In the genomic region with DNA sequence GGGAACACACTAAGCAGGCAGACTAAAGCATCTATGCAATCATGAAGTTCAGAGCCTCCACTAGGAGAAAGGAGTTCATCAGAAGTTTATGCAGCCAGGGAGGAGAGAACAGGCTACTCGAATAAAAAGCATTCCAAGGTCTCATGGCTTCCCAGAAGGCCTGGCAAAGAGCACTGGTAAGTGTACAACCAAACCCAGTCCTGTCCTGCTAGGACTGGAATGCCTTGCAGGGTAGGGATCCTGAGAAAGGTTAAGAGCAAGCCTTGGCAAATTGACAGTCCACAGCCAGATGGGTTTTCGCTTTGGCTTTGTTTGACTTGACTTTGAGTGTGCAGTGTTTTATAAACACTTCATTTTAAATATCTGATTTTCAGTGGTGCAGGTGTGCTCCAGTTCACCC, we compare ENCODE assay signal across 18 cellular contexts.
DNase-seq lines count a peak whose midpoint lies in the region; FAIRE-seq and TF ChIP-seq lines count a peak whose summit lies in the region.
"Had no signal": no experiment of that assay in that cellular context is flagged by ENCODE, and none has a peak within 500 bp of the region (broad histone marks: within the 10 kb centered on the region; RNA-seq: fewer than 3 reads in every experiment).

No MANE protein-coding gene starts in this region.

- H3K27ac ChIP-seq in kidney (ENCODE audit: low read depth in 2 of 2, low read length in 2 of 2): peak overlapping the region; percentile 65 to 67
- H3K27ac ChIP-seq in stomach: peak overlapping the region; percentile 8 to 62 (median 54)
- no peak overlapping the region for H3K27ac ChIP-seq in WERI-Rb-1
- H3K27ac ChIP-seq: PC-9, psoas muscle, SK-N-MC, spleen had no signal

- TF ChIP-seq CTCF in kidney (IDR thresholded peaks at IDR 0.05; ENCODE audit: borderline replicate concordance, extremely low read depth, insufficient read depth): no peak
- TF ChIP-seq CTCF in stomach (IDR thresholded peaks at IDR 0.05): no peak
- TF ChIP-seq CTCF in WERI-Rb-1 (IDR thresholded peaks at IDR 0.05; ENCODE audit: low read depth, low read length): no peak

- no peaks in the 10 kb centered on the region for H3K9me3 ChIP-seq in kidney (ENCODE audit: control insufficient read depth in 1 of 2, low read length in 2 of 2)
- no peaks in the 10 kb centered on the region for H3K9me3 ChIP-seq in stomach
- H3K9me3 ChIP-seq in WERI-Rb-1 (ENCODE audit: severe bottlenecking): no peaks in the 10 kb centered on the region
- H3K9me3 ChIP-seq: psoas muscle, spleen had no signal

- H3K36me3 ChIP-seq in kidney (ENCODE audit: control insufficient read depth in 1 of 2, insufficient read depth in 2 of 2, low read length in 2 of 2) (no peaks in the 10 kb centered on the region), stomach (no peaks in the 10 kb centered on the region), WERI-Rb-1 (no peaks in the 10 kb centered on the region)
- H3K36me3 ChIP-seq: spleen had no signal

- H3K4me1 ChIP-seq in kidney (ENCODE audit: control insufficient read depth in 1 of 2, insufficient read depth in 1 of 2, low read depth in 1 of 2, low read length in 2 of 2): peaks cover 6 to 17% of the 10 kb centered on the region in 2 donors
- peaks cover 0 to 47% (median 19%) of the 10 kb centered on the region in 4 donors for H3K4me1 ChIP-seq in stomach
- H3K4me1 ChIP-seq: spleen had no signal

- H3K4me3 ChIP-seq in kidney (ENCODE audit: low read length in 2 of 2) (no peak overlapping the region), stomach (no peak overlapping the region), WERI-Rb-1 (ENCODE audit: low read depth, low read length) (no peak overlapping the region)
- H3K4me3 ChIP-seq: PC-9, psoas muscle, SK-N-MC, spleen had no signal

- CTCF ChIA-PET in HEK293T (lab: Yijun Ruan, JAX): no interaction called here

- H3K27me3 ChIP-seq in stomach: no peaks in the 10 kb centered on the region
- H3K27me3 ChIP-seq in WERI-Rb-1 (ENCODE audit: insufficient read depth, low read depth, severe bottlenecking): no peaks in the 10 kb centered on the region
- H3K27me3 ChIP-seq: spleen had no signal

- WGBS in stomach, 5 donors: 18 to 47% (median 25%) methylated on average over 2 of the region's 2 CpGs

- DNase-seq in DMS153 (lab: John Stamatoyannopoulos, UW) (peak; percentile 99), DMS153 treated with DMSO at 0.1 percent for 48 hours (lab: John Stamatoyannopoulos, UW; ENCODE audit: unreplicated experiment) (no peak), NCI-H345 (lab: John Stamatoyannopoulos, UW) (peak; percentile 60), kidney (no peak), stomach (peak; percentile 73), HEK293T (ENCODE audit: extremely low spot score) (no peak), KG1 (lab: John Stamatoyannopoulos, UW) (no peak), WERI-Rb-1 (no peak)
- DNase-seq: 8988T; activated CD4-positive, alpha-beta T cell treated with anti-CD3 and anti-CD28 coated beads for 36 hours; head of caudate nucleus; natural killer cell; NCI-H1436 treated with DMSO at 0.1 percent for 48 hours; NCI-H748 treated with DMSO at 0.1 percent for 48 hours; psoas muscle; spleen had no signal

- TF ChIP-seq POLR2A in stomach (IDR thresholded peaks at IDR 0.05): no peak

- POLR2A ChIA-PET in HEK293T (lab: Yijun Ruan, JAX): no interaction called here

- TF ChIP-seq EP300 in stomach (IDR thresholded peaks at IDR 0.05): no peak

- intact Hi-C loops in kidney (cut with DNase I): no loop called here
- intact Hi-C loops in stomach (cut with DNase I; ENCODE audit: low total_unique reads): no loop called here

- no peak overlapping the region for H3K9ac ChIP-seq in kidney (ENCODE audit: low read length in 2 of 2)

- no peak for FAIRE-seq in kidney (lab: Jason Lieb, UNC)

TF ChIP-seq in HEK293T, 16 proteins besides CTCF, POLR2A, EP300 and RAD21:
- TF ChIP-seq TARDBP (IDR thresholded peaks at IDR 0.05): no peak
- no peak for TF ChIP-seq NFRKB (IDR thresholded peaks at IDR 0.05)
- TF ChIP-seq FOXA1 (IDR thresholded peaks at IDR 0.05): no peak
- no peak for TF ChIP-seq HDGF (IDR thresholded peaks at IDR 0.05; ENCODE audit: borderline replicate concordance)
- TF ChIP-seq, protein P1, sequence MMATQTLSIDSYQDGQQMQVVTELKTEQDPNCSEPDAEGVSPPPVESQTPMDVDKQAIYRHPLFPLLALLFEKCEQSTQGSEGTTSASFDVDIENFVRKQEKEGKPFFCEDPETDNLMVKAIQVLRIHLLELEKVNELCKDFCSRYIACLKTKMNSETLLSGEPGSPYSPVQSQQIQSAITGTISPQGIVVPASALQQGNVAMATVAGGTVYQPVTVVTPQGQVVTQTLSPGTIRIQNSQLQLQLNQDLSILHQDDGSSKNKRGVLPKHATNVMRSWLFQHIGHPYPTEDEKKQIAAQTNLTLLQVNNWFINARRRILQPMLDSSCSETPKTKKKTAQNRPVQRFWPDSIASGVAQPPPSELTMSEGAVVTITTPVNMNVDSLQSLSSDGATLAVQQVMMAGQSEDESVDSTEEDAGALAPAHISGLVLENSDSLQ (IDR thresholded peaks at IDR 0.05): no peak

Comparison
In these comparisons a context has a peak if more than half of its experiments do, and no peak if none do; other contexts are left out.
1. DNase-seq: peak in DMS153 (single experiment), NCI-H345 (single experiment) and stomach (single experiment); none in DMS153 treated with DMSO at 0.1 percent for 48 hours (single experiment), kidney (single experiment), HEK293T (single experiment), KG1 (single experiment) and WERI-Rb-1 (single experiment).